Comparison of ENCODE assay signal across 24 cellular contexts in the genomic region with DNA sequence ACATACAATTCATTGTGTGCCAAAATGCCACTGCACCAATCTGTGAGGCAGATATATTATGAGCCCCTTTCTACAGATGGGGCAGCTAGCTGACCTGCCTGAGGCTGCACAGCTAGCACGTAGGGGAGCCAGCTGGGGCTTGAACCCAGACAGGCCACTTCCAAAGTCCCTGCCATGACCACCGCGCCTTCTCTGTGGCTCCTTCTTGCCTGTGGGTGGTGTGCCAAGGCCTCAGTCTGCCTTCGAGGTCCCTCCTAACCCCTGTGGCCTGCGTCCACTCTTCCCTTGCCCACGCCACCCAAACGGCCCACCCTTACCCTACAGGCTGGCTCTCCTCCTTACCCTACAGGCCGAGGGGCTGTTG. TPM values are rescaled to one million over a fixed set of nuclear protein-coding genes. Genes with fewer than 3 reads are reported as not detected.
DNase-seq lines count a peak whose midpoint lies in the region; ATAC-seq, FAIRE-seq and TF ChIP-seq lines count a peak whose summit lies in the region.
"Had no signal": no experiment of that assay in that cellular context is flagged by ENCODE, and none has a peak within 500 bp of the region (broad histone marks: within the 10 kb centered on the region; RNA-seq: fewer than 3 reads in every experiment).

No MANE protein-coding gene starts in this region.

- H3K9ac ChIP-seq in H1 (replicated peaks in 1 of 4; ENCODE audit: extremely low read depth in 1 of 4, low read depth in 3 of 4, low read length in 3 of 4) = no peak overlapping the region

- H4K91ac ChIP-seq in H1 (replicated peaks; ENCODE audit: insufficient read length, low read length) = no peak overlapping the region

- H2BK20ac ChIP-seq in H1 (ENCODE audit: low read length) = no peak overlapping the region

- WGBS in H1 (ENCODE audit: extremely low coverage in 1 of 2, insufficient coverage in 1 of 2, insufficient read length in 1 of 2, insufficient replicate concordance in 2 of 2, low coverage in 1 of 2, low lambda C conversion rate in 2 of 2, missing lambda C conversion rate in 1 of 2), 2 experiments = 67% methylated on average over 8 of the region's 8 CpGs; no CpG with 5 or more reads in 1 of the 2 experiments

- no peak overlapping the region for H2BK120ac ChIP-seq in H1 (replicated peaks; ENCODE audit: low read depth, low read length)

- POLR2A ChIA-PET in H1 (lab: Charles Lee; ENCODE audit: partially characterized antibody) = no interaction called here

- H3K27ac ChIP-seq in right atrium auricular region = no peak overlapping the region
- H3K27ac ChIP-seq in H1 (ENCODE audit: low read depth, low read length) = no peak overlapping the region
- no peak overlapping the region for H3K27ac ChIP-seq in osteoblast (ENCODE audit: low read depth, low read length)
- H3K27ac ChIP-seq: esophagus muscularis mucosa, heart left ventricle, skin epidermis had no signal

- H3K9me3 ChIP-seq in right atrium auricular region (no peaks in the 10 kb centered on the region), H1 (ENCODE audit: insufficient read depth in 2 of 2, low read depth in 1 of 2, low read length in 1 of 2) (no peaks in the 10 kb centered on the region), osteoblast (ENCODE audit: low read depth, low read length) (no peaks in the 10 kb centered on the region)
- H3K9me3 ChIP-seq: esophagus muscularis mucosa, heart left ventricle had no signal

- H3K4me1 ChIP-seq in right atrium auricular region (peaks cover 0 to 13% of the 10 kb centered on the region in 2 donors), H1 (replicated peaks in 1 of 4; ENCODE audit: control insufficient read depth in 3 of 4, insufficient read depth in 4 of 4, low read length in 3 of 4) (peaks cover 2 to 3% (median 3%) of the 10 kb centered on the region in 4 experiments; a peak in 4 of 7 replicates), osteoblast (ENCODE audit: insufficient read depth, low read length) (no peaks in the 10 kb centered on the region)

- H2AK5ac ChIP-seq in H1 (ENCODE audit: low read depth, low read length) = peak overlapping the region; percentile 24; the same call in 1 of the 2 replicates

- H3K79me1 ChIP-seq in H1 (ENCODE audit: low read depth, low read length) = no peaks in the 10 kb centered on the region

- H3K4ac ChIP-seq in H1 (replicated peaks; ENCODE audit: insufficient read length, low read depth, low read length) = no peak overlapping the region

- no peak for FAIRE-seq in H1 (lab: Jason Lieb, UNC)
- FAIRE-seq: GM12891 had no signal

- no peak overlapping the region for H3K14ac ChIP-seq in H1 (ENCODE audit: insufficient read length)

- CTCF ChIA-PET in H1 (lab: Charles Lee; ENCODE audit: partially characterized antibody) = interaction anchor here (1.1 to 3.1 kb wide), 7 partner anchors 8 to 41 kb away, joined by 3 to 12 read pairs (median 4); no protein-coding TSS in a partner anchor

- H3K79me2 ChIP-seq in H1 (ENCODE audit: control insufficient read depth in 1 of 2, insufficient read depth in 2 of 2, low read length in 2 of 2) (no peaks in the 10 kb centered on the region), osteoblast (ENCODE audit: insufficient read depth, low read length) (no peaks in the 10 kb centered on the region)

- H3K56ac ChIP-seq in H1 (replicated peaks; ENCODE audit: insufficient read length, low read depth, low read length) = no peak overlapping the region

- H4K8ac ChIP-seq in H1 (ENCODE audit: extremely low read depth, insufficient read depth, low read length) = no peak overlapping the region

- 0 out of 2 replicates have a peak overlapping the region, but pooled peaks have one; percentile 9 for H2BK12ac ChIP-seq in H1 (ENCODE audit: low read depth, low read length)

- peak overlapping the region; percentile 29; the same call in 1 of the 2 replicates for H2BK15ac ChIP-seq in H1 (ENCODE audit: low read length)

- peak; percentile 14 for DNase-seq in left cardiac atrium
- no peak for DNase-seq in right atrium auricular region (ENCODE audit: low spot score)
- DNase-seq in H1 (ENCODE audit: low read depth in 1 of 2, low spot score in 2 of 2) = no peak
- peak; percentile 79 for DNase-seq in osteoblast (ENCODE audit: insufficient read length, low spot score, missing footprints)
- DNase-seq in stimulated activated CD4-positive, alpha-beta T cell treated with anti-CD3 and anti-CD28 coated beads, Interleukin-12 subunit alpha, Interleukin-12 subunit beta, amount 100 ng/mL, for 4 hours = no peak
- DNase-seq in activated CD4-positive, alpha-beta T cell treated with anti-CD3 and anti-CD28 coated beads for 1 hour = no peak
- DNase-seq: activated CD4-positive, alpha-beta T cell treated with anti-CD3 and anti-CD28 coated beads for 4 hours; activated CD8-positive, alpha-beta T cell treated with anti-CD3 and anti-CD28 coated beads, Interleukin-2, amount 10 ng/mL, durations not matched to agents 7 days and 5 days; DMS153; Karpas-422; MV-4-11; natural killer cell; NCI-H2081 treated with DMSO at 0.1 percent for 48 hours; NCI-H2227 treated with DMSO at 0.1 percent for 48 hours; SIG-M5; stimulated activated naive CD4-positive, alpha-beta T cell; T-helper 9 cell had no signal

- H3K4me2 ChIP-seq in H1 (ENCODE audit: insufficient read depth in 1 of 2, low read depth in 2 of 2, low read length in 2 of 2) (no peak overlapping the region), osteoblast (ENCODE audit: insufficient read depth, low read length) (no peak overlapping the region)

- no peak for TF ChIP-seq EP300 in H1 (IDR thresholded peaks at IDR 0.05; ENCODE audit: borderline replicate concordance in 1 of 2, low read depth in 2 of 2, low read length in 2 of 2)

- intact Hi-C loops in left cardiac atrium (cut with DNase I) = no loop called here

- no peaks in the 10 kb centered on the region for H3K27me3 ChIP-seq in right atrium auricular region
- H3K27me3 ChIP-seq in H1 (replicated peaks in 1 of 4; ENCODE audit: control insufficient read depth in 3 of 4, extremely low read depth in 1 of 4, insufficient read depth in 3 of 4, low read length in 3 of 4) = peaks cover 0 to 1% (median 0%) of the 10 kb centered on the region in 4 experiments; a peak in 1 of 7 replicates
- peaks cover 4% of the 10 kb centered on the region for H3K27me3 ChIP-seq in osteoblast (ENCODE audit: insufficient read depth, low read length)

- no peak for TF ChIP-seq POLR2A in H1 (IDR thresholded peaks at IDR 0.05; ENCODE audit: control extremely low read depth in 1 of 2, low read depth in 2 of 2, low read length in 2 of 2)

- TF ChIP-seq RAD21 in H1 (IDR thresholded peaks at IDR 0.05 in 1 of 2, conservative IDR thresholded peaks at IDR 0.05 in 1 of 2; ENCODE audit: low read depth in 2 of 2, low read length in 2 of 2) = no peak

- H4K20me1 ChIP-seq in H1 (replicated peaks in 1 of 2; ENCODE audit: control insufficient read depth in 1 of 2, insufficient read depth in 2 of 2, low read length in 2 of 2) (peaks cover 0 to 2% of the 10 kb centered on the region in 2 experiments), osteoblast (ENCODE audit: insufficient read depth, low read length) (peaks cover 3% of the 10 kb centered on the region)

- H4K5ac ChIP-seq in H1 (ENCODE audit: insufficient read length, low read depth, low read length) = no peak overlapping the region

- no peak overlapping the region for H3K23ac ChIP-seq in H1 (ENCODE audit: insufficient read length)

- no peak overlapping the region for H3K18ac ChIP-seq in H1 (ENCODE audit: extremely low read depth, low read length)

- ATAC-seq in left cardiac atrium (no peak), HG02938 (IDR thresholded peaks at IDR 0.05; ENCODE audit: unreplicated experiment) (no peak)
- ATAC-seq: activated CD8-positive, alpha-beta T cell treated with anti-CD3 and anti-CD28 coated beads, Interleukin-2, amount 10 ng/mL, durations not matched to agents 7 days and 5 days; activated T-helper 17 cell treated with anti-CD3 and anti-CD28 coated beads, Interleukin-2, amount 50 U/mL, for 72 hours; heart left ventricle; natural killer cell had no signal

- no peak overlapping the region for H3K4me3 ChIP-seq in right atrium auricular region
- H3K4me3 ChIP-seq in H1 (ENCODE audit: extremely low read depth in 1 of 4, insufficient read depth in 2 of 4, low read depth in 3 of 4, low read length in 4 of 4) = no peak overlapping the region
- no peak overlapping the region for H3K4me3 ChIP-seq in osteoblast (ENCODE audit: insufficient read depth, low read length)
- H3K4me3 ChIP-seq: esophagus muscularis mucosa, heart left ventricle, lung, skin epidermis had no signal

- no peak overlapping the region for H2BK5ac ChIP-seq in H1 (ENCODE audit: low read depth, low read length)

- H2AFZ ChIP-seq in H1 (ENCODE audit: low read length) = no peak overlapping the region
- no peak overlapping the region for H2AFZ ChIP-seq in osteoblast (ENCODE audit: low read length)

- H3K23me2 ChIP-seq in H1 (ENCODE audit: low read depth, low read length) = no peaks in the 10 kb centered on the region

- H3K36me3 ChIP-seq in right atrium auricular region (no peaks in the 10 kb centered on the region), H1 (ENCODE audit: control insufficient read depth in 2 of 4, insufficient read depth in 4 of 4, low read length in 3 of 4) (no peaks in the 10 kb centered on the region), osteoblast (ENCODE audit: insufficient read depth, low read length) (no peaks in the 10 kb centered on the region)
- H3K36me3 ChIP-seq: esophagus muscularis mucosa, heart left ventricle had no signal

- TF ChIP-seq CTCF in right atrium auricular region (IDR thresholded peaks at IDR 0.05) (no peak), H1 (IDR thresholded peaks at IDR 0.05; ENCODE audit: control extremely low read depth in 1 of 3, insufficient read depth in 1 of 3, low read depth in 1 of 3, low read length in 3 of 3) (no peak), osteoblast (IDR thresholded peaks at IDR 0.05; ENCODE audit: extremely low read depth, low read depth, low read length) (no peak)

TF ChIP-seq in H1, 55 proteins besides CTCF, POLR2A, EP300 and RAD21 (continues in another document):
- TF ChIP-seq TCF12 (IDR thresholded peaks at IDR 0.05; ENCODE audit: low read depth, low read length) (no peak), BCL11A (IDR thresholded peaks at IDR 0.05; ENCODE audit: low read depth in 2 of 2, low read length in 2 of 2) (no peak), KDM5A (IDR thresholded peaks at IDR 0.05; ENCODE audit: low read length) (no peak), GABPA (IDR thresholded peaks at IDR 0.05; ENCODE audit: borderline replicate concordance, insufficient read depth, low read length) (no peak)

RNA-seq across cellular contexts. Expression of a gene that starts 16.2 kb away (rescaled TPM):
- total RNA-seq in left cardiac atrium = 10 to 100 TPM; 14.5 to 21.8 TPM
- total RNA-seq in right atrium auricular region = 10 to 100 TPM; 23.6 to 32.4 TPM
- 1.1 and 1.5 TPM in 2 replicates for total RNA-seq in H1 (2021; fragmentation: NEBNext Ultra II Directional; extraction: Animal tissue kit (Norgen Biotek cat#: 25700))
- polyA plus RNA-seq in H1 (2011; rRNA removed) = 0.94 and 1.6 TPM in 2 replicates
- polyA plus RNA-seq in H1 (2011; cell fraction: cytosol; rRNA removed) = 0.85 TPM
- polyA plus RNA-seq in H1 (2011; cell fraction: nucleus; rRNA removed) = 0.93 TPM
- polyA plus RNA-seq in H1 (2012, experiment 1 of 2) = 0.81 to 1.1 TPM (median 0.88 TPM) in 4 replicates
- polyA plus RNA-seq in H1 (2012, experiment 2 of 2) = 0.91 TPM
- polyA plus RNA-seq in H1 (2013, experiment 1 of 2) = 1.1 TPM
- 1.1 TPM for polyA plus RNA-seq in H1 (2013, experiment 2 of 2)
- 0.61 and 0.95 TPM in 2 replicates for polyA minus RNA-seq in H1 (2011; rRNA and poly(A)+ RNA removed)
- polyA minus RNA-seq in H1 (2011; cell fraction: cytosol; rRNA and poly(A)+ RNA removed) = 1.9 TPM
- 2.7 TPM for polyA minus RNA-seq in H1 (2011; cell fraction: nucleus; rRNA and poly(A)+ RNA removed)
- 0.29 and 0.36 TPM in 2 replicates for total RNA-seq in osteoblast

Comparison
In these comparisons a context has a peak if more than half of its experiments do, and no peak if none do; other contexts are left out.
1. DNase-seq: peak in left cardiac atrium (single experiment) and osteoblast (single experiment); none in right atrium auricular region (single experiment), H1 (0 of 2), stimulated activated CD4-positive, alpha-beta T cell treated with anti-CD3 and anti-CD28 coated beads, Interleukin-12 subunit alpha, Interleukin-12 subunit beta, amount 100 ng/mL, for 4 hours (single experiment) and activated CD4-positive, alpha-beta T cell treated with anti-CD3 and anti-CD28 coated beads for 1 hour (single experiment).